In genomic region chr9:120032639-120033038, GRCh38 we compare ENCODE assay signal across 2 cellular contexts.
A peak's percentile ranks its signal among the peaks of the same experiment; 100 is the strongest.
TF ChIP-seq lines count a peak whose summit lies in the region.

No MANE protein-coding gene starts in this region.

TF ChIP-seq in SK-N-SH, 30 proteins besides CTCF, POLR2A, EP300 and RAD21 (continued from another document):
- TF ChIP-seq USF2 (IDR thresholded peaks at IDR 0.05; ENCODE audit: borderline replicate concordance, low read depth, low read length) (no peak), SMC3 (IDR thresholded peaks at IDR 0.05; ENCODE audit: low read depth, low read length) (peak; percentile 10; the same call in 1 of the 2 replicates), REST (IDR thresholded peaks at IDR 0.05; ENCODE audit: low read depth, low read length) (no peak), NRF1 (IDR thresholded peaks at IDR 0.05; ENCODE audit: low read depth, low read length) (no peak), SIN3A (IDR thresholded peaks at IDR 0.05; ENCODE audit: borderline replicate concordance, low read depth, low read length) (no peak), RFX5 (IDR thresholded peaks at IDR 0.05; ENCODE audit: low read length) (no peak)

TF ChIP-seq in SK-N-SH treated with all-trans-retinoic acid at 6 μM for 48 hours, 23 proteins besides CTCF, POLR2A, EP300 and RAD21 (continued from another document):
- TF ChIP-seq POU6F1 (CRISPR knock-in tag; IDR thresholded peaks at IDR 0.05; ENCODE audit: borderline replicate concordance, low read depth): no peak
- TF ChIP-seq ZC3H10 (CRISPR knock-in tag; IDR thresholded peaks at IDR 0.05): no peak
- TF ChIP-seq ISL1 (CRISPR knock-in tag; IDR thresholded peaks at IDR 0.05): no peak
- no peak for TF ChIP-seq CSRNP3 (CRISPR knock-in tag; IDR thresholded peaks at IDR 0.05)
- no peak for TF ChIP-seq ESRRG (CRISPR knock-in tag; IDR thresholded peaks at IDR 0.05)
- no peak for TF ChIP-seq SNAI2 (CRISPR knock-in tag; IDR thresholded peaks at IDR 0.05)
- no peak for TF ChIP-seq ZFP3 (CRISPR knock-in tag; IDR thresholded peaks at IDR 0.05)
- no peak for TF ChIP-seq TSHZ2 (CRISPR knock-in tag; IDR thresholded peaks at IDR 0.05)
- no peak for TF ChIP-seq RARB (CRISPR knock-in tag; IDR thresholded peaks at IDR 0.05)
- no peak for TF ChIP-seq ZNF70 (CRISPR knock-in tag; IDR thresholded peaks at IDR 0.05)
